ENCODE assay signal across 8 cellular contexts in genomic region chr15:90000175-90000923, GRCh38. TPM values are rescaled to one million over a fixed set of nuclear protein-coding genes. Genes with fewer than 3 reads are reported as not detected.
DNase-seq lines count a peak whose midpoint lies in the region; ATAC-seq and TF ChIP-seq lines count a peak whose summit lies in the region.

No MANE protein-coding gene starts in this region.

- POLR2A ChIA-PET in BJ (lab: Charles Lee): interaction anchor here (0.6 kb wide), 1 partner anchor 233 kb away, joined by 3 read pairs; no protein-coding TSS in a partner anchor

- CTCF ChIA-PET in BJ (lab: Yijun Ruan, JAX): interaction anchor here (1.5 kb wide), 1 partner anchor 14 kb away, joined by 4 read pairs; no protein-coding TSS in a partner anchor

- H3K27me3 ChIP-seq in BJ (ENCODE audit: control insufficient read depth, insufficient read depth, low read length) (no peaks in the 10 kb centered on the region), HAP-1 (ENCODE audit: low read depth) (no peaks in the 10 kb centered on the region), foreskin keratinocyte (no peaks in the 10 kb centered on the region), osteoblast (ENCODE audit: insufficient read depth, low read length) (peaks cover 4% of the 10 kb centered on the region), WERI-Rb-1 (ENCODE audit: insufficient read depth, low read depth, severe bottlenecking) (no peaks in the 10 kb centered on the region)

- no peaks in the 10 kb centered on the region for H3K36me3 ChIP-seq in BJ (ENCODE audit: control insufficient read depth, insufficient read depth, low read length)
- no peaks in the 10 kb centered on the region for H3K36me3 ChIP-seq in HAP-1 (replicated peaks)
- H3K36me3 ChIP-seq in osteoblast (ENCODE audit: insufficient read depth, low read length): no peaks in the 10 kb centered on the region
- H3K36me3 ChIP-seq in WERI-Rb-1: no peaks in the 10 kb centered on the region

- ATAC-seq in foreskin keratinocyte: no peak
- no peak for ATAC-seq in HG02571 (IDR thresholded peaks at IDR 0.05; ENCODE audit: unreplicated experiment)

- H3K4me3 ChIP-seq in BJ (ENCODE audit: low read depth, low read length): peak overlapping the region; percentile 49
- H3K4me3 ChIP-seq in HAP-1: peak overlapping the region; percentile 45
- peak overlapping the region; percentile 86 for H3K4me3 ChIP-seq in osteoblast (ENCODE audit: insufficient read depth, low read length)
- H3K4me3 ChIP-seq in WERI-Rb-1 (ENCODE audit: low read depth, low read length): no peak overlapping the region

- in situ Hi-C loops in HAP-1 (cut with MboI; ENCODE audit: low sequenced_read_pairs): no loop called here

- H3K27ac ChIP-seq in foreskin keratinocyte (peak overlapping the region; percentile 97), osteoblast (ENCODE audit: low read depth, low read length) (peak overlapping the region; percentile 87), WERI-Rb-1 (no peak overlapping the region)

- H3K79me2 ChIP-seq in osteoblast (ENCODE audit: insufficient read depth, low read length): peaks cover 17% of the 10 kb centered on the region

- peak overlapping the region; percentile 89 for H2AFZ ChIP-seq in osteoblast (ENCODE audit: low read length)

- H4K20me1 ChIP-seq in osteoblast (ENCODE audit: insufficient read depth, low read length): peaks cover 4% of the 10 kb centered on the region

- H3K9me3 ChIP-seq in HAP-1 (no peaks in the 10 kb centered on the region), osteoblast (ENCODE audit: low read depth, low read length) (no peaks in the 10 kb centered on the region), WERI-Rb-1 (ENCODE audit: severe bottlenecking) (no peaks in the 10 kb centered on the region)

- no peak for TF ChIP-seq CTCF in BJ (IDR thresholded peaks at IDR 0.05; ENCODE audit: insufficient read depth, low read depth, low read length)
- TF ChIP-seq CTCF in foreskin keratinocyte (conservative IDR thresholded peaks at IDR 0.05): no peak
- TF ChIP-seq CTCF in osteoblast (IDR thresholded peaks at IDR 0.05; ENCODE audit: extremely low read depth, low read depth, low read length): no peak
- no peak for TF ChIP-seq CTCF in WERI-Rb-1 (IDR thresholded peaks at IDR 0.05; ENCODE audit: low read depth, low read length)

- H3K4me1 ChIP-seq in HAP-1 (peaks cover 27% of the 10 kb centered on the region), foreskin keratinocyte (peaks cover 27% of the 10 kb centered on the region), osteoblast (ENCODE audit: insufficient read depth, low read length) (peaks cover 46% of the 10 kb centered on the region)

- no peak for DNase-seq in BJ (ENCODE audit: low read depth)
- peak in 1 of 2 experiments; percentile 33 for DNase-seq in HAP-1 (ENCODE audit: low spot score in 2 of 2)
- peak; percentile 8 for DNase-seq in activated CD4-positive, alpha-beta T cell treated with anti-CD3 and anti-CD28 coated beads, Interleukin-2, amount 50 U/mL, for 1 hour
- peak in 1 of 2 donors; percentile 24 for DNase-seq in foreskin keratinocyte
- peak; percentile 94 for DNase-seq in osteoblast (ENCODE audit: insufficient read length, low spot score, missing footprints)
- no peak for DNase-seq in WERI-Rb-1
- DNase-seq in cortex of kidney (lab: John Stamatoyannopoulos, UW): no peak

- peak overlapping the region; percentile 95 for H3K4me2 ChIP-seq in osteoblast (ENCODE audit: insufficient read depth, low read length)

RNA-seq across cellular contexts. Expression of gene ZNF710, which starts 0.8 kb away (rescaled TPM):
- 2.0 and 2.1 TPM in 2 replicates for polyA plus RNA-seq in BJ (2011; rRNA removed)
- polyA minus RNA-seq in BJ (2011; rRNA and poly(A)+ RNA removed): 5.4 and 5.9 TPM in 2 replicates
- total RNA-seq in foreskin keratinocyte: 30.3 and 36.8 TPM in 2 replicates
- 25.1 and 32.1 TPM in 2 replicates for polyA plus RNA-seq in foreskin keratinocyte
- 10.3 and 10.9 TPM in 2 replicates for total RNA-seq in osteoblast

Comparison
In these comparisons a context has a peak if more than half of its experiments do, and no peak if none do; other contexts are left out.
1. DNase-seq: peak in activated CD4-positive, alpha-beta T cell treated with anti-CD3 and anti-CD28 coated beads, Interleukin-2, amount 50 U/mL, for 1 hour (single experiment) and osteoblast (single experiment); none in BJ (single experiment), WERI-Rb-1 (single experiment) and cortex of kidney (single experiment).